In genomic region chr1:16673976-16674375, GRCh38 we compare ENCODE assay signal across 5 cellular contexts. TPM values are rescaled to one million over a fixed set of nuclear protein-coding genes. Genes with fewer than 3 reads are reported as not detected.
"Had no signal": no experiment of that assay in that cellular context is flagged by ENCODE, and none has a peak within 500 bp of the region (broad histone marks: within the 10 kb centered on the region; RNA-seq: fewer than 3 reads in every experiment).

No MANE protein-coding gene starts in this region.

RNA-seq across cellular contexts. Expression of gene RNU1-3, which starts 7.2 kb away (rescaled TPM):
- total RNA-seq: osteoblast, right atrium auricular region had no signal
- polyA plus RNA-seq: ovary, small intestine, stomach had no signal
